In genomic region chr6:13328875-13329183, GRCh38 we compare ENCODE assay signal across 8 cellular contexts. TPM values are rescaled to one million over a fixed set of nuclear protein-coding genes. Genes with fewer than 3 reads are reported as not detected.
DNase-seq lines count a peak whose midpoint lies in the region; ATAC-seq and TF ChIP-seq lines count a peak whose summit lies in the region.

No MANE protein-coding gene starts in this region.

- peak overlapping the region; percentile 89 for H3K9ac ChIP-seq in mammary epithelial cell (ENCODE audit: insufficient read depth, low read length)
- peak overlapping the region; percentile 85 for H3K9ac ChIP-seq in mucosa of stomach (ENCODE audit: low read length)

- H3K27me3 ChIP-seq in ACC112 (ENCODE audit: insufficient read depth, low read length) (no peaks in the 10 kb centered on the region), mammary epithelial cell (ENCODE audit: insufficient read depth, low read length) (no peaks in the 10 kb centered on the region), mucosa of stomach (ENCODE audit: control insufficient read depth, insufficient read depth, low read length) (no peaks in the 10 kb centered on the region)

- peaks cover 19% of the 10 kb centered on the region for H3K79me2 ChIP-seq in ACC112 (ENCODE audit: control insufficient read depth, insufficient read depth, low read length, unreplicated experiment)
- peaks cover 8% of the 10 kb centered on the region for H3K79me2 ChIP-seq in mammary epithelial cell (ENCODE audit: insufficient read depth, low read length)

- DNase-seq in mammary epithelial cell (no peak), DMS153 (lab: John Stamatoyannopoulos, UW) (no peak)

- H3K9me3 ChIP-seq in mammary epithelial cell (replicated peaks; ENCODE audit: insufficient read depth, low read length) = no peaks in the 10 kb centered on the region
- no peaks in the 10 kb centered on the region for H3K9me3 ChIP-seq in mucosa of stomach (ENCODE audit: control insufficient read depth, low read length)

- H2AFZ ChIP-seq in ACC112 (ENCODE audit: low read length, unreplicated experiment) (peak overlapping the region; percentile 84), mammary epithelial cell (ENCODE audit: low read depth, low read length) (peak overlapping the region; percentile 96)

- BruUV-seq in mammary epithelial cell (replicated peaks; lab: Mats Ljungman, UMichigan) = TSS peak; percentile 78

- H3K4me3 ChIP-seq in ACC112 (ENCODE audit: low read depth, low read length) (peak overlapping the region; percentile 92), mammary epithelial cell (replicated peaks in 1 of 3; ENCODE audit: insufficient read depth in 1 of 3, low read depth in 2 of 3, low read length in 3 of 3) (peak overlapping the region; percentile 80 to 99 (median 90)), mucosa of stomach (ENCODE audit: low read length) (peak overlapping the region; percentile 98)

- dilution Hi-C loops in mammary epithelial cell (cut with HindIII; ENCODE audit: low sequenced_read_pairs) = no loop called here

- CTCF ChIA-PET in mammary epithelial cell (lab: Charles Lee; ENCODE audit: low non-redundant PET) = no interaction called here

- in situ Hi-C loops in mammary epithelial cell (cut with MboI; ENCODE audit: low sequenced_read_pairs in 2 of 2) = loop anchor here in 1 of 2 donors (25.0 kb wide), 1 partner anchor 283 kb away; the partner anchor contains the start of gene NOL7

- ATAC-seq in HG03025 (IDR thresholded peaks at IDR 0.05; ENCODE audit: low FRiP score, unreplicated experiment) = peak; percentile 2
- no peak for ATAC-seq in GM21825 (IDR thresholded peaks at IDR 0.05; ENCODE audit: unreplicated experiment)
- no peak for ATAC-seq in GM18498 (IDR thresholded peaks at IDR 0.05; ENCODE audit: unreplicated experiment)
- ATAC-seq in GM18519 (IDR thresholded peaks at IDR 0.05; ENCODE audit: low FRiP score, unreplicated experiment) = no peak

- H3K36me3 ChIP-seq in ACC112 (ENCODE audit: insufficient read depth, low read length) = no peaks in the 10 kb centered on the region
- H3K36me3 ChIP-seq in mammary epithelial cell (ENCODE audit: insufficient read depth, low read length) = peaks cover 3% of the 10 kb centered on the region
- no peaks in the 10 kb centered on the region for H3K36me3 ChIP-seq in mucosa of stomach (ENCODE audit: control insufficient read depth, insufficient read depth, low read length)

- no peaks in the 10 kb centered on the region for H4K20me1 ChIP-seq in mammary epithelial cell (ENCODE audit: insufficient read depth, low read length)

- intact Hi-C loops in mammary epithelial cell (cut with micrococcal nuclease) = loop anchor here (1.0 to 5.0 kb wide), 2 partner anchors 372 to 418 kb away; no protein-coding TSS in a partner anchor

- H3K4me1 ChIP-seq in ACC112 (ENCODE audit: control insufficient read depth, insufficient read depth, low read length, unreplicated experiment) = peaks cover 14% of the 10 kb centered on the region
- H3K4me1 ChIP-seq in mammary epithelial cell (ENCODE audit: insufficient read depth, low read length) = peaks cover 10% of the 10 kb centered on the region
- peaks cover 3% of the 10 kb centered on the region for H3K4me1 ChIP-seq in mucosa of stomach (ENCODE audit: control insufficient read depth, insufficient read depth, low read length)

- peak overlapping the region; percentile 95 for H3K4me2 ChIP-seq in mammary epithelial cell (ENCODE audit: insufficient read depth, low read depth, low read length)

- TF ChIP-seq CTCF in mammary epithelial cell (conservative IDR thresholded peaks at IDR 0.05 in 1 of 2, IDR thresholded peaks at IDR 0.05 in 1 of 2; ENCODE audit: extremely low read depth in 1 of 2, insufficient read depth in 1 of 2, low read depth in 1 of 2, low read length in 2 of 2) = no peak

- WGBS in mammary epithelial cell (ENCODE audit: low coverage, missing lambda C conversion rate) = 0% methylated on average over 2 of the region's 2 CpGs

- H3K27ac ChIP-seq in ACC112 (ENCODE audit: low read depth, low read length) (peak overlapping the region; percentile 28; the same call in 1 of the 2 replicates), mammary epithelial cell (ENCODE audit: insufficient read depth, low read depth, low read length) (peak overlapping the region; percentile 76)

RNA-seq across cellular contexts. Expression of gene TBC1D7, which starts 0.5 kb away (rescaled TPM):
- 10 to 100 TPM; 21.0 to 22.1 TPM for total RNA-seq in mammary epithelial cell
- 21.8 TPM for polyA plus RNA-seq in mammary epithelial cell
- polyA minus RNA-seq in mammary epithelial cell = 30.2 TPM
